In genomic region chr16:86018487-86018886, GRCh38 we compare ENCODE assay signal across 9 cellular contexts.
DNase-seq lines count a peak whose midpoint lies in the region; ATAC-seq and TF ChIP-seq lines count a peak whose summit lies in the region.
"Had no signal": no experiment of that assay in that cellular context is flagged by ENCODE, and none has a peak within 500 bp of the region (broad histone marks: within the 10 kb centered on the region; RNA-seq: fewer than 3 reads in every experiment).

No MANE protein-coding gene starts in this region.

- H3K9me3 Mint-ChIP-seq in nephron progenitor cell: peaks cover 38% of the 10 kb centered on the region

- peak; percentile 47 for DNase-seq in EH (ENCODE audit: low read depth)
- peak; percentile 76 for DNase-seq in SIG-M5 treated with dmso at 0.1 percent for 504 hours (lab: John Stamatoyannopoulos, UW; ENCODE audit: unreplicated experiment)
- DNase-seq in nephron progenitor cell: peak; percentile 46
- DNase-seq in stimulated activated CD4-positive, alpha-beta T cell treated with anti-CD3 and anti-CD28 coated beads, Interleukin-4, amount 100 ng/mL, for 4 hours: no peak
- no peak for DNase-seq in stimulated activated CD8-positive, alpha-beta memory T cell treated with anti-CD3 and anti-CD28 coated beads, Interleukin-4, amount 100 ng/mL, for 48 hours
- DNase-seq in NCI-H187 treated with DMSO at 0.1 percent for 48 hours (lab: John Stamatoyannopoulos, UW): no peak
- DNase-seq: SK-N-SH had no signal

- no peaks in the 10 kb centered on the region for H3K36me3 ChIP-seq in gastroesophageal sphincter

- H3K27ac Mint-ChIP-seq in nephron progenitor cell: peak overlapping the region; percentile 95

- peaks cover 0 to 27% (median 13%) of the 10 kb centered on the region in 3 donors for H3K4me1 ChIP-seq in gastroesophageal sphincter

- H3K4me1 Mint-ChIP-seq in nephron progenitor cell: peaks cover 32% of the 10 kb centered on the region

- no peak for TF ChIP-seq EP300 in gastroesophageal sphincter (IDR thresholded peaks at IDR 0.05)

- ATAC-seq in gastroesophageal sphincter (peak; percentile 80), GM18867 (IDR thresholded peaks at IDR 0.05; ENCODE audit: unreplicated experiment) (no peak)

- H3K4me3 Mint-ChIP-seq in nephron progenitor cell: peak overlapping the region; percentile 16

- peak overlapping the region in 3 of 4 donors; percentile 48 to 68 (median 62) for H3K27ac ChIP-seq in gastroesophageal sphincter

- H3K27me3 ChIP-seq in gastroesophageal sphincter: no peaks in the 10 kb centered on the region

- H3K27me3 Mint-ChIP-seq in nephron progenitor cell (ENCODE audit: low read depth, poor library complexity): peaks cover 27% of the 10 kb centered on the region

- no peak for TF ChIP-seq POLR2A in gastroesophageal sphincter (IDR thresholded peaks at IDR 0.05)

- no peak for TF ChIP-seq CTCF in gastroesophageal sphincter (IDR thresholded peaks at IDR 0.05)
- TF ChIP-seq CTCF in nephron progenitor cell (IDR thresholded peaks at IDR 0.05): no peak

- 6 to 8% methylated on average over 3 to 5 of the region's 7 CpGs for WGBS in gastroesophageal sphincter (ENCODE audit: low coverage in 1 of 2), 2 donors

- H3K36me3 Mint-ChIP-seq in nephron progenitor cell (ENCODE audit: low read depth): peaks cover 5% of the 10 kb centered on the region

- H3K4me3 ChIP-seq in gastroesophageal sphincter: no peak overlapping the region

- peaks cover 0 to 12% (median 0%) of the 10 kb centered on the region in 3 donors for H3K9me3 ChIP-seq in gastroesophageal sphincter
- H3K9me3 ChIP-seq: SK-N-SH had no signal

Comparison
In these comparisons a context has a peak if more than half of its experiments do, and no peak if none do; other contexts are left out.
1. DNase-seq: peak in EH (single experiment), SIG-M5 treated with dmso at 0.1 percent for 504 hours (single experiment) and nephron progenitor cell (single experiment); none in stimulated activated CD4-positive, alpha-beta T cell treated with anti-CD3 and anti-CD28 coated beads, Interleukin-4, amount 100 ng/mL, for 4 hours (0 of 2), stimulated activated CD8-positive, alpha-beta memory T cell treated with anti-CD3 and anti-CD28 coated beads, Interleukin-4, amount 100 ng/mL, for 48 hours (single experiment) and NCI-H187 treated with DMSO at 0.1 percent for 48 hours (single experiment).